6 cellular contexts compared by ENCODE assay signal in the genomic region with DNA sequence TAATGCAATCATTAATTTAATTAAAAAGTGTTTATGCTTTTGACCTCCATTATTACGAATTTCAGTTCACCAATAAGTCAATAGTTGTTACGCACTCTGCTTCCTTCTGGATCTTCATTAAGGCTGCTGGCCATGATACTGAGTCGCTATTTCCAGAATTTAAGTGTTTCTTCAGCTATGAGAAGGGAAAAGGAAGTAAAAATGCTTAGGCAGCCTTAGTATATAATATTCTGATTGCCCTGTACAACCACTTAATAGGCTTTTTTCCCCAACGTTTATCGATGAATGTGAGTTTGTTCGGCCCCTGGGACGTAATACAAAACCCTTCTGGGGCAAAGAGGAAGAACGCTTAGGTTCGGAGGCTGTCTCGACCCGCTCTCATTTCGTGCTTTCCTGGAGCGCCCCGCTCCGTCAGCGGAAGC.
DNase-seq lines count a peak whose midpoint lies in the region; ATAC-seq lines count a peak whose summit lies in the region.

No MANE protein-coding gene starts in this region.

- peak overlapping the region; percentile 97 for H3K9ac ChIP-seq in iPS-15b (ENCODE audit: low read depth, low read length)

- peak; percentile 67 for DNase-seq in T-helper 22 cell (ENCODE audit: low read depth)
- DNase-seq in NCI-H446 (lab: John Stamatoyannopoulos, UW): no peak

- ATAC-seq in GM21515 (IDR thresholded peaks at IDR 0.05; ENCODE audit: unreplicated experiment): peak; percentile 28
- ATAC-seq in GM21529 (IDR thresholded peaks at IDR 0.05; ENCODE audit: unreplicated experiment): no peak
- ATAC-seq in HG02678 (IDR thresholded peaks at IDR 0.05; ENCODE audit: unreplicated experiment): no peak

- no peaks in the 10 kb centered on the region for H3K9me3 ChIP-seq in iPS-15b (ENCODE audit: control insufficient read depth, insufficient read depth, low read length)

- peak overlapping the region; percentile 95 for H3K4me3 ChIP-seq in iPS-15b (ENCODE audit: low read depth, low read length)

- H3K36me3 ChIP-seq in iPS-15b (ENCODE audit: control insufficient read depth, insufficient read depth, low read length): no peaks in the 10 kb centered on the region

- no peaks in the 10 kb centered on the region for H3K27me3 ChIP-seq in iPS-15b (ENCODE audit: control insufficient read depth, insufficient read depth, low read length)

- H3K4me1 ChIP-seq in iPS-15b (ENCODE audit: control insufficient read depth, insufficient read depth, low read length): peaks cover 18% of the 10 kb centered on the region
